In the genomic region with DNA sequence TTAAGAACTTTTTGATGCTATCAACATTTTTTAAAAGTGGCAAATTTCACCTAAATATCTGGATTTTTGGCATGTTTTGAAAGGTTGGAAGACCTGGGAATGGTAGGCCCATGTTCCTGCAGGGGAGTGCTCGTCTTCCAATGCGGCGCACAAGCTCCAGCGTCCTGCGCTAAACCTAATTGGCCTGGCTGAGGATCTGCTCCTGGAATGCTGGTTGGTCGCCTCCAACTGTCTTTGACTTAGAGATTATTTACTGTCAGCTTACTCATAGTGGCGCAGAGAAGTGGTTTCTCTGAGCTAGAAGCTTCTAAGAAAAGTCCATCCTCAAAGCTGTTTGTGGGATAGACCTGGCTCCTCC, we compare ENCODE assay signal across 1 cellular context.
TF ChIP-seq lines count a peak whose summit lies in the region.

No MANE protein-coding gene starts in this region.

TF ChIP-seq in HepG2, 621 proteins besides CTCF, POLR2A, EP300 and RAD21:
- TF ChIP-seq ZNF354B (CRISPR knock-in tag; IDR thresholded peaks at IDR 0.05) (no peak), ZNF850 (CRISPR knock-in tag; conservative IDR thresholded peaks at IDR 0.05) (no peak), SNRNP70 (IDR thresholded peaks at IDR 0.05; ENCODE audit: low read depth, low read length) (no peak), SP140L (CRISPR knock-in tag; IDR thresholded peaks at IDR 0.05; ENCODE audit: borderline replicate concordance) (no peak), ZNF629 (CRISPR knock-in tag; conservative IDR thresholded peaks at IDR 0.05) (no peak), NR2C2 (CRISPR knock-in tag; IDR thresholded peaks at IDR 0.05; ENCODE audit: borderline replicate concordance) (0 out of 2 replicates have a peak, but pooled peaks have one; percentile 17), CREB1 (IDR thresholded peaks at IDR 0.05) (no peak), CREB1 (CRISPR knock-in tag; IDR thresholded peaks at IDR 0.05) (peak; percentile 2; the same call in 1 of the 2 replicates), ZNF138 (CRISPR knock-in tag; IDR thresholded peaks at IDR 0.05; ENCODE audit: low read depth) (no peak), ZNF557 (CRISPR knock-in tag; IDR thresholded peaks at IDR 0.05) (0 out of 2 replicates have a peak, but pooled peaks have one; percentile 16), KDM5B (CRISPR knock-in tag; IDR thresholded peaks at IDR 0.05; ENCODE audit: borderline replicate concordance) (no peak)
- TF ChIP-seq, protein P1, sequence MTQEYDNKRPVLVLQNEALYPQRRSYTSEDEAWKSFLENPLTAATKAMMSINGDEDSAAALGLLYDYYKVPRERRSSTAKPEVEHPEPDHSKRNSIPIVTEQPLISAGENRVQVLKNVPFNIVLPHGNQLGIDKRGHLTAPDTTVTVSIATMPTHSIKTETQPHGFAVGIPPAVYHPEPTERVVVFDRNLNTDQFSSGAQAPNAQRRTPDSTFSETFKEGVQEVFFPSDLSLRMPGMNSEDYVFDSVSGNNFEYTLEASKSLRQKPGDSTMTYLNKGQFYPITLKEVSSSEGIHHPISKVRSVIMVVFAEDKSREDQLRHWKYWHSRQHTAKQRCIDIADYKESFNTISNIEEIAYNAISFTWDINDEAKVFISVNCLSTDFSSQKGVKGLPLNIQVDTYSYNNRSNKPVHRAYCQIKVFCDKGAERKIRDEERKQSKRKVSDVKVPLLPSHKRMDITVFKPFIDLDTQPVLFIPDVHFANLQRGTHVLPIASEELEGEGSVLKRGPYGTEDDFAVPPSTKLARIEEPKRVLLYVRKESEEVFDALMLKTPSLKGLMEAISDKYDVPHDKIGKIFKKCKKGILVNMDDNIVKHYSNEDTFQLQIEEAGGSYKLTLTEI (CRISPR knock-in tag; conservative IDR thresholded peaks at IDR 0.05), result no peak
- TF ChIP-seq, protein P2, sequence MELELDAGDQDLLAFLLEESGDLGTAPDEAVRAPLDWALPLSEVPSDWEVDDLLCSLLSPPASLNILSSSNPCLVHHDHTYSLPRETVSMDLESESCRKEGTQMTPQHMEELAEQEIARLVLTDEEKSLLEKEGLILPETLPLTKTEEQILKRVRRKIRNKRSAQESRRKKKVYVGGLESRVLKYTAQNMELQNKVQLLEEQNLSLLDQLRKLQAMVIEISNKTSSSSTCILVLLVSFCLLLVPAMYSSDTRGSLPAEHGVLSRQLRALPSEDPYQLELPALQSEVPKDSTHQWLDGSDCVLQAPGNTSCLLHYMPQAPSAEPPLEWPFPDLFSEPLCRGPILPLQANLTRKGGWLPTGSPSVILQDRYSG (CRISPR knock-in tag; IDR thresholded peaks at IDR 0.05), result no peak
- TF ChIP-seq, protein P3, sequence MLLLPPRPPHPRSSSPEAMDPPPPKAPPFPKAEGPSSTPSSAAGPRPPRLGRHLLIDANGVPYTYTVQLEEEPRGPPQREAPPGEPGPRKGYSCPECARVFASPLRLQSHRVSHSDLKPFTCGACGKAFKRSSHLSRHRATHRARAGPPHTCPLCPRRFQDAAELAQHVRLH (CRISPR knock-in tag; IDR thresholded peaks at IDR 0.05; ENCODE audit: borderline replicate concordance, low read depth), result no peak
- TF ChIP-seq, protein P4, sequence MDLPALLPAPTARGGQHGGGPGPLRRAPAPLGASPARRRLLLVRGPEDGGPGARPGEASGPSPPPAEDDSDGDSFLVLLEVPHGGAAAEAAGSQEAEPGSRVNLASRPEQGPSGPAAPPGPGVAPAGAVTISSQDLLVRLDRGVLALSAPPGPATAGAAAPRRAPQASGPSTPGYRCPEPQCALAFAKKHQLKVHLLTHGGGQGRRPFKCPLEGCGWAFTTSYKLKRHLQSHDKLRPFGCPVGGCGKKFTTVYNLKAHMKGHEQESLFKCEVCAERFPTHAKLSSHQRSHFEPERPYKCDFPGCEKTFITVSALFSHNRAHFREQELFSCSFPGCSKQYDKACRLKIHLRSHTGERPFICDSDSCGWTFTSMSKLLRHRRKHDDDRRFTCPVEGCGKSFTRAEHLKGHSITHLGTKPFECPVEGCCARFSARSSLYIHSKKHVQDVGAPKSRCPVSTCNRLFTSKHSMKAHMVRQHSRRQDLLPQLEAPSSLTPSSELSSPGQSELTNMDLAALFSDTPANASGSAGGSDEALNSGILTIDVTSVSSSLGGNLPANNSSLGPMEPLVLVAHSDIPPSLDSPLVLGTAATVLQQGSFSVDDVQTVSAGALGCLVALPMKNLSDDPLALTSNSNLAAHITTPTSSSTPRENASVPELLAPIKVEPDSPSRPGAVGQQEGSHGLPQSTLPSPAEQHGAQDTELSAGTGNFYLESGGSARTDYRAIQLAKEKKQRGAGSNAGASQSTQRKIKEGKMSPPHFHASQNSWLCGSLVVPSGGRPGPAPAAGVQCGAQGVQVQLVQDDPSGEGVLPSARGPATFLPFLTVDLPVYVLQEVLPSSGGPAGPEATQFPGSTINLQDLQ (CRISPR knock-in tag; IDR thresholded peaks at IDR 0.05), result 0 out of 2 replicates have a peak, but pooled peaks have one; percentile 1
- TF ChIP-seq, protein P5, sequence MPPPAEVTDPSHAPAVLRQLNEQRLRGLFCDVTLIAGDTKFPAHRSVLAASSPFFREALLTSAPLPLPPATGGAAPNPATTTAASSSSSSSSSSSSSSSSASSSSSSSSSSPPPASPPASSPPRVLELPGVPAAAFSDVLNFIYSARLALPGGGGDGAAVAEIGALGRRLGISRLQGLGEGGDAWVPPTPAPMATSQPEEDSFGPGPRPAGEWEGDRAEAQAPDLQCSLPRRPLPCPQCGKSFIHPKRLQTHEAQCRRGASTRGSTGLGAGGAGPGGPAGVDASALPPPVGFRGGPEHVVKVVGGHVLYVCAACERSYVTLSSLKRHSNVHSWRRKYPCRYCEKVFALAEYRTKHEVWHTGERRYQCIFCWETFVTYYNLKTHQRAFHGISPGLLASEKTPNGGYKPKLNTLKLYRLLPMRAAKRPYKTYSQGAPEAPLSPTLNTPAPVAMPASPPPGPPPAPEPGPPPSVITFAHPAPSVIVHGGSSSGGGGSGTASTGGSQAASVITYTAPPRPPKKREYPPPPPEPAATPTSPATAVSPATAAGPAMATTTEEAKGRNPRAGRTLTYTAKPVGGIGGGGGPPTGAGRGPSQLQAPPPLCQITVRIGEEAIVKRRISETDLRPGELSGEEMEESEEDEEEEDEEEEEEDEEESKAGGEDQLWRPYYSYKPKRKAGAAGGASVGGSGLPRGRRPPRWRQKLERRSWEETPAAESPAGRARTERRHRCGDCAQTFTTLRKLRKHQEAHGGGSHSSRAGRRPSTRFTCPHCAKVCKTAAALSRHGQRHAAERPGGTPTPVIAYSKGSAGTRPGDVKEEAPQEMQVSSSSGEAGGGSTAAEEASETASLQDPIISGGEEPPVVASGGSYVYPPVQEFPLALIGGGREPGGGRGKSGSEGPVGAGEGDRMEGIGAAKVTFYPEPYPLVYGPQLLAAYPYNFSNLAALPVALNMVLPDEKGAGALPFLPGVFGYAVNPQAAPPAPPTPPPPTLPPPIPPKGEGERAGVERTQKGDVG (CRISPR knock-in tag; IDR thresholded peaks at IDR 0.05; ENCODE audit: borderline replicate concordance), result no peak
- TF ChIP-seq, protein P6, sequence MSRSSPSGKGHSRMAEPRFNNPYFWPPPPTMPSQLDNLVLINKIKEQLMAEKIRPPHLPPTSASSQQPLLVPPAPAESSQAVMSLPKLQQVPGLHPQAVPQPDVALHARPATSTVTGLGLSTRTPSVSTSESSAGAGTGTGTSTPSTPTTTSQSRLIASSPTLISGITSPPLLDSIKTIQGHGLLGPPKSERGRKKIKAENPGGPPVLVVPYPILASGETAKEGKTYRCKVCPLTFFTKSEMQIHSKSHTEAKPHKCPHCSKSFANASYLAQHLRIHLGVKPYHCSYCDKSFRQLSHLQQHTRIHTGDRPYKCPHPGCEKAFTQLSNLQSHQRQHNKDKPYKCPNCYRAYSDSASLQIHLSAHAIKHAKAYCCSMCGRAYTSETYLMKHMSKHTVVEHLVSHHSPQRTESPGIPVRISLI (CRISPR knock-in tag; IDR thresholded peaks at IDR 0.05; ENCODE audit: borderline replicate concordance), result no peak
- TF ChIP-seq, protein P7, sequence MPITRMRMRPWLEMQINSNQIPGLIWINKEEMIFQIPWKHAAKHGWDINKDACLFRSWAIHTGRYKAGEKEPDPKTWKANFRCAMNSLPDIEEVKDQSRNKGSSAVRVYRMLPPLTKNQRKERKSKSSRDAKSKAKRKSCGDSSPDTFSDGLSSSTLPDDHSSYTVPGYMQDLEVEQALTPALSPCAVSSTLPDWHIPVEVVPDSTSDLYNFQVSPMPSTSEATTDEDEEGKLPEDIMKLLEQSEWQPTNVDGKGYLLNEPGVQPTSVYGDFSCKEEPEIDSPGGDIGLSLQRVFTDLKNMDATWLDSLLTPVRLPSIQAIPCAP (CRISPR knock-in tag; IDR thresholded peaks at IDR 0.05; ENCODE audit: low read depth), result no peak
TF ChIP-seq in HepG2: peak in this region for 4.
